Comparison of ENCODE assay signal across 1 cellular context in the genomic region with DNA sequence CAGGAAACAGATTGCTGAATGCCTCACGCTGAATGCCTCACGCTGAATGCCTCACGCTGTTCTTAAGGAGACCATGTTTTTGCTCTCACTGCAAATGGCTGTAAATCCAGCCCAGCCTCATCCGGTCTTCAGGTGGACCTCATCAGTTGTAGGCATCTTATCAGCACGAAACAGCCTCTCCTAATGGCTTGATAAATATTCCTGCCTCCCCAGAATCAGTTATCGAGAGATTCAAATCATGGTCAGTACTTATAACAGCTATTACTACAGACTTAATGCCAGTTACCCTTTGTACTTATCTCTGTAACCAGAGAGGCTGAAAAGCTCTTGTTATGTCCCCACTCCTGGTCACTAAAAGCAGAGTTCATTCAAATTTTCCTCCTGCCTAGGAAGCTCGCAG.
A peak's percentile ranks its signal among the peaks of the same experiment; 100 is the strongest.
TF ChIP-seq lines count a peak whose summit lies in the region.

No MANE protein-coding gene starts in this region.

TF ChIP-seq in K562, 482 proteins besides CTCF, POLR2A, EP300 and RAD21 (continued from another document and continues in another):
- TF ChIP-seq CREB5 (CRISPR knock-in tag; IDR thresholded peaks at IDR 0.05) = no peak
- TF ChIP-seq RBM22 (IDR thresholded peaks at IDR 0.05; ENCODE audit: low read depth, low read length, poor library complexity, severe bottlenecking) = no peak
- peak in 1 of 2 experiments; percentile 43 for TF ChIP-seq AFF1 (IDR thresholded peaks at IDR 0.05; ENCODE audit: low read depth in 1 of 2, partially characterized antibody in 2 of 2)
- no peak for TF ChIP-seq ZNF174 (CRISPR knock-in tag; IDR thresholded peaks at IDR 0.05)
- TF ChIP-seq ZNF146 (CRISPR knock-in tag; IDR thresholded peaks at IDR 0.05; ENCODE audit: unreplicated experiment) = no peak
- no peak for TF ChIP-seq ZBTB17 (CRISPR knock-in tag; IDR thresholded peaks at IDR 0.05)
- TF ChIP-seq ZNF76 (CRISPR knock-in tag; IDR thresholded peaks at IDR 0.05; ENCODE audit: borderline replicate concordance) = no peak
- no peak for TF ChIP-seq ZNF354B (CRISPR knock-in tag; IDR thresholded peaks at IDR 0.05)
- TF ChIP-seq, protein P1, sequence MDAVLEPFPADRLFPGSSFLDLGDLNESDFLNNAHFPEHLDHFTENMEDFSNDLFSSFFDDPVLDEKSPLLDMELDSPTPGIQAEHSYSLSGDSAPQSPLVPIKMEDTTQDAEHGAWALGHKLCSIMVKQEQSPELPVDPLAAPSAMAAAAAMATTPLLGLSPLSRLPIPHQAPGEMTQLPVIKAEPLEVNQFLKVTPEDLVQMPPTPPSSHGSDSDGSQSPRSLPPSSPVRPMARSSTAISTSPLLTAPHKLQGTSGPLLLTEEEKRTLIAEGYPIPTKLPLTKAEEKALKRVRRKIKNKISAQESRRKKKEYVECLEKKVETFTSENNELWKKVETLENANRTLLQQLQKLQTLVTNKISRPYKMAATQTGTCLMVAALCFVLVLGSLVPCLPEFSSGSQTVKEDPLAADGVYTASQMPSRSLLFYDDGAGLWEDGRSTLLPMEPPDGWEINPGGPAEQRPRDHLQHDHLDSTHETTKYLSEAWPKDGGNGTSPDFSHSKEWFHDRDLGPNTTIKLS (IDR thresholded peaks at IDR 0.05; ENCODE audit: borderline replicate concordance, low read depth) = no peak
- TF ChIP-seq TCF7 (IDR thresholded peaks at IDR 0.05; ENCODE audit: borderline replicate concordance) = no peak
- TF ChIP-seq E2F3 (CRISPR knock-in tag; IDR thresholded peaks at IDR 0.05) = no peak
- TF ChIP-seq ZBTB12 (CRISPR knock-in tag; IDR thresholded peaks at IDR 0.05) = no peak
- TF ChIP-seq, protein P2, sequence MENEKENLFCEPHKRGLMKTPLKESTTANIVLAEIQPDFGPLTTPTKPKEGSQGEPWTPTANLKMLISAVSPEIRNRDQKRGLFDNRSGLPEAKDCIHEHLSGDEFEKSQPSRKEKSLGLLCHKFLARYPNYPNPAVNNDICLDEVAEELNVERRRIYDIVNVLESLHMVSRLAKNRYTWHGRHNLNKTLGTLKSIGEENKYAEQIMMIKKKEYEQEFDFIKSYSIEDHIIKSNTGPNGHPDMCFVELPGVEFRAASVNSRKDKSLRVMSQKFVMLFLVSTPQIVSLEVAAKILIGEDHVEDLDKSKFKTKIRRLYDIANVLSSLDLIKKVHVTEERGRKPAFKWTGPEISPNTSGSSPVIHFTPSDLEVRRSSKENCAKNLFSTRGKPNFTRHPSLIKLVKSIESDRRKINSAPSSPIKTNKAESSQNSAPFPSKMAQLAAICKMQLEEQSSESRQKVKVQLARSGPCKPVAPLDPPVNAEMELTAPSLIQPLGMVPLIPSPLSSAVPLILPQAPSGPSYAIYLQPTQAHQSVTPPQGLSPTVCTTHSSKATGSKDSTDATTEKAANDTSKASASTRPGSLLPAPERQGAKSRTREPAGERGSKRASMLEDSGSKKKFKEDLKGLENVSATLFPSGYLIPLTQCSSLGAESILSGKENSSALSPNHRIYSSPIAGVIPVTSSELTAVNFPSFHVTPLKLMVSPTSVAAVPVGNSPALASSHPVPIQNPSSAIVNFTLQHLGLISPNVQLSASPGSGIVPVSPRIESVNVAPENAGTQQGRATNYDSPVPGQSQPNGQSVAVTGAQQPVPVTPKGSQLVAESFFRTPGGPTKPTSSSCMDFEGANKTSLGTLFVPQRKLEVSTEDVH (IDR thresholded peaks at IDR 0.05; ENCODE audit: low read depth, partially characterized antibody) = no peak
- TF ChIP-seq, protein P3, sequence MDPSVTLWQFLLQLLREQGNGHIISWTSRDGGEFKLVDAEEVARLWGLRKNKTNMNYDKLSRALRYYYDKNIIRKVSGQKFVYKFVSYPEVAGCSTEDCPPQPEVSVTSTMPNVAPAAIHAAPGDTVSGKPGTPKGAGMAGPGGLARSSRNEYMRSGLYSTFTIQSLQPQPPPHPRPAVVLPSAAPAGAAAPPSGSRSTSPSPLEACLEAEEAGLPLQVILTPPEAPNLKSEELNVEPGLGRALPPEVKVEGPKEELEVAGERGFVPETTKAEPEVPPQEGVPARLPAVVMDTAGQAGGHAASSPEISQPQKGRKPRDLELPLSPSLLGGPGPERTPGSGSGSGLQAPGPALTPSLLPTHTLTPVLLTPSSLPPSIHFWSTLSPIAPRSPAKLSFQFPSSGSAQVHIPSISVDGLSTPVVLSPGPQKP (CRISPR knock-in tag; IDR thresholded peaks at IDR 0.05) = no peak
- TF ChIP-seq FOXA1 (IDR thresholded peaks at IDR 0.05; ENCODE audit: borderline replicate concordance) = no peak
- TF ChIP-seq ZNF253 (CRISPR knock-in tag; conservative IDR thresholded peaks at IDR 0.05) = no peak
- no peak for TF ChIP-seq PTRF (tag; IDR thresholded peaks at IDR 0.05)
- no peak for TF ChIP-seq PHTF2 (CRISPR knock-in tag; IDR thresholded peaks at IDR 0.05)
- TF ChIP-seq CSDE1 (IDR thresholded peaks at IDR 0.05) = no peak
- no peak for TF ChIP-seq CHCHD3 (CRISPR knock-in tag; IDR thresholded peaks at IDR 0.05)
- no peak for TF ChIP-seq ZNF431 (CRISPR knock-in tag; IDR thresholded peaks at IDR 0.05)
- TF ChIP-seq SNIP1 (IDR thresholded peaks at IDR 0.05; ENCODE audit: low read depth) = no peak
- TF ChIP-seq PHF8 (IDR thresholded peaks at IDR 0.05; ENCODE audit: borderline replicate concordance, low read length) = no peak
- TF ChIP-seq ILF3 (IDR thresholded peaks at IDR 0.05; ENCODE audit: borderline replicate concordance) = no peak
- no peak for TF ChIP-seq HDGF (IDR thresholded peaks at IDR 0.05)
- TF ChIP-seq ZNF395 (CRISPR knock-in tag; IDR thresholded peaks at IDR 0.05) = peak; percentile 63; the same call in 1 of the 2 replicates
- no peak for TF ChIP-seq XRCC3 (IDR thresholded peaks at IDR 0.05)
- TF ChIP-seq BRD4 (IDR thresholded peaks at IDR 0.05) = no peak; the same call in 1 of the 2 replicates
- no peak for TF ChIP-seq ZNF79 (CRISPR knock-in tag; IDR thresholded peaks at IDR 0.05; ENCODE audit: low read depth)
- TF ChIP-seq ZNF444 (CRISPR knock-in tag; IDR thresholded peaks at IDR 0.05) = no peak
- TF ChIP-seq ZNF764 (CRISPR knock-in tag; IDR thresholded peaks at IDR 0.05; ENCODE audit: low read depth) = no peak
- no peak for TF ChIP-seq ZNF212 (CRISPR knock-in tag; IDR thresholded peaks at IDR 0.05)
- TF ChIP-seq HDAC6 (IDR thresholded peaks at IDR 0.05; ENCODE audit: low read depth, low read length) = no peak
- TF ChIP-seq ZNF197 (CRISPR knock-in tag; IDR thresholded peaks at IDR 0.05; ENCODE audit: low read depth) = no peak
- no peak for TF ChIP-seq ZNF124 (CRISPR knock-in tag; IDR thresholded peaks at IDR 0.05)
- TF ChIP-seq, protein P4, sequence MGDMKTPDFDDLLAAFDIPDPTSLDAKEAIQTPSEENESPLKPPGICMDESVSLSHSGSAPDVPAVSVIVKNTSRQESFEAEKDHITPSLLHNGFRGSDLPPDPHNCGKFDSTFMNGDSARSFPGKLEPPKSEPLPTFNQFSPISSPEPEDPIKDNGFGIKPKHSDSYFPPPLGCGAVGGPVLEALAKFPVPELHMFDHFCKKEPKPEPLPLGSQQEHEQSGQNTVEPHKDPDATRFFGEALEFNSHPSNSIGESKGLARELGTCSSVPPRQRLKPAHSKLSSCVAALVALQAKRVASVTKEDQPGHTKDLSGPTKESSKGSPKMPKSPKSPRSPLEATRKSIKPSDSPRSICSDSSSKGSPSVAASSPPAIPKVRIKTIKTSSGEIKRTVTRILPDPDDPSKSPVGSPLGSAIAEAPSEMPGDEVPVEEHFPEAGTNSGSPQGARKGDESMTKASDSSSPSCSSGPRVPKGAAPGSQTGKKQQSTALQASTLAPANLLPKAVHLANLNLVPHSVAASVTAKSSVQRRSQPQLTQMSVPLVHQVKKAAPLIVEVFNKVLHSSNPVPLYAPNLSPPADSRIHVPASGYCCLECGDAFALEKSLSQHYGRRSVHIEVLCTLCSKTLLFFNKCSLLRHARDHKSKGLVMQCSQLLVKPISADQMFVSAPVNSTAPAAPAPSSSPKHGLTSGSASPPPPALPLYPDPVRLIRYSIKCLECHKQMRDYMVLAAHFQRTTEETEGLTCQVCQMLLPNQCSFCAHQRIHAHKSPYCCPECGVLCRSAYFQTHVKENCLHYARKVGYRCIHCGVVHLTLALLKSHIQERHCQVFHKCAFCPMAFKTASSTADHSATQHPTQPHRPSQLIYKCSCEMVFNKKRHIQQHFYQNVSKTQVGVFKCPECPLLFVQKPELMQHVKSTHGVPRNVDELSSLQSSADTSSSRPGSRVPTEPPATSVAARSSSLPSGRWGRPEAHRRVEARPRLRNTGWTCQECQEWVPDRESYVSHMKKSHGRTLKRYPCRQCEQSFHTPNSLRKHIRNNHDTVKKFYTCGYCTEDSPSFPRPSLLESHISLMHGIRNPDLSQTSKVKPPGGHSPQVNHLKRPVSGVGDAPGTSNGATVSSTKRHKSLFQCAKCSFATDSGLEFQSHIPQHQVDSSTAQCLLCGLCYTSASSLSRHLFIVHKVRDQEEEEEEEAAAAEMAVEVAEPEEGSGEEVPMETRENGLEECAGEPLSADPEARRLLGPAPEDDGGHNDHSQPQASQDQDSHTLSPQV (IDR thresholded peaks at IDR 0.05) = no peak
- TF ChIP-seq SAFB2 (IDR thresholded peaks at IDR 0.05; ENCODE audit: borderline replicate concordance, low read depth, low read length, severe bottlenecking) = no peak
- TF ChIP-seq BHLHE40 (IDR thresholded peaks at IDR 0.05; ENCODE audit: low read length) = no peak
- TF ChIP-seq PATZ1 (CRISPR knock-in tag; IDR thresholded peaks at IDR 0.05; ENCODE audit: borderline replicate concordance) = no peak
